ENCODE assay signal across 16 cellular contexts in the genomic region with DNA sequence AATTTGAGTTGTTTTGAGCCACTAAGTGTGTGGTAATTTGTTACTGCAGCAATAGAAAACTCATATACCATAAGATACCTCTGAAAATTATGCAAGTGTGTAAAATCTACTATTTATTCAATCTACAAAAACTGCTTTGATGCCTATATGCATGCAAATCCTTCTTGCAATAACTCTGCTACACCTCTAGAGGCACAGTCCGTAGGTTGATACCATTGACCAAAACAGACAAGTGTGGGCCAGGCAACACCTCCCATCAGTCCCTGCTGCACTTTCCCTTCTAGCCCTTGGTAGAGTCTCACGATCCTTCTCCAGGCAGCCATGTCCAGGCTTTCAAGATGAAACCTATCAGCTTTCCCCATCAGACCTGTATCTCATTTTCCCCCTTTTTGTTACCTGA. TPM values are rescaled to one million over a fixed set of nuclear protein-coding genes. Genes with fewer than 3 reads are reported as not detected.
A peak's percentile ranks its signal among the peaks of the same experiment; 100 is the strongest.
DNase-seq lines count a peak whose midpoint lies in the region; FAIRE-seq and TF ChIP-seq lines count a peak whose summit lies in the region.
"Had no signal": no experiment of that assay in that cellular context is flagged by ENCODE, and none has a peak within 500 bp of the region (broad histone marks: within the 10 kb centered on the region; RNA-seq: fewer than 3 reads in every experiment).

No MANE protein-coding gene starts in this region.

- DNase-seq in DMS53 (lab: John Stamatoyannopoulos, UW) = peak; percentile 1
- no peak for DNase-seq in DMS53 treated with DMSO at 0.1 percent for 48 hours (lab: John Stamatoyannopoulos, UW; ENCODE audit: unreplicated experiment)
- DNase-seq in HT-29 (ENCODE audit: low spot score) = peak; percentile 2
- no peak for DNase-seq in astrocyte of the spinal cord (ENCODE audit: low read depth, low spot score)
- DNase-seq in esophagus squamous epithelium (lab: John Stamatoyannopoulos, UW) = no peak
- DNase-seq in small intestine = no peak
- no peak for DNase-seq in activated CD4-positive, alpha-beta memory T cell treated with anti-CD3 and anti-CD28 coated beads for 36 hours
- DNase-seq: 8988T; activated CD4-positive, alpha-beta T cell treated with anti-CD3 and anti-CD28 coated beads, Interleukin-2, amount 50 U/mL, for 4 hours; activated naive CD4-positive, alpha-beta T cell; NCI-H1694; sigmoid colon; T-helper 17 cell had no signal

- H3K27ac Mint-ChIP-seq in nephron = peak overlapping the region in 1 of 3 experiments; percentile 49
- H3K27ac Mint-ChIP-seq in activated CD4-positive, alpha-beta memory T cell treated with anti-CD3 and anti-CD28 coated beads for 36 hours = no peak overlapping the region
- H3K27ac Mint-ChIP-seq: T-helper 17 cell had no signal

- intact Hi-C loops in esophagus squamous epithelium (cut with DNase I) = no loop called here
- intact Hi-C loops in activated CD4-positive, alpha-beta memory T cell treated with anti-CD3 and anti-CD28 coated beads for 36 hours (cut with micrococcal nuclease) = no loop called here

- H3K36me3 ChIP-seq in esophagus squamous epithelium (no peaks in the 10 kb centered on the region), small intestine (ENCODE audit: control insufficient read depth in 2 of 2, insufficient read depth in 2 of 2, low read length in 2 of 2) (no peaks in the 10 kb centered on the region)
- H3K36me3 ChIP-seq: esophagus muscularis mucosa, sigmoid colon had no signal

- peaks cover 20% of the 10 kb centered on the region for H3K4me1 Mint-ChIP-seq in nephron
- H3K4me1 Mint-ChIP-seq in activated CD4-positive, alpha-beta memory T cell treated with anti-CD3 and anti-CD28 coated beads for 36 hours (ENCODE audit: low read depth) = no peaks in the 10 kb centered on the region
- H3K4me1 Mint-ChIP-seq: T-helper 17 cell had no signal

- in situ Hi-C loops in astrocyte of the spinal cord (cut with HindIII; ENCODE audit: low sequenced_read_pairs) = no loop called here

- WGBS in esophagus squamous epithelium, 2 donors = 42 to 54% methylated on average over 2 of the region's 2 CpGs
- WGBS in small intestine, 3 donors = 76 to 86% (median 82%) methylated on average over 2 of the region's 2 CpGs

- no peaks in the 10 kb centered on the region for H3K27me3 ChIP-seq in esophagus squamous epithelium
- H3K27me3 ChIP-seq in small intestine (ENCODE audit: control insufficient read depth in 2 of 2, insufficient read depth in 2 of 2, low read length in 2 of 2) = peaks cover 0 to 3% of the 10 kb centered on the region in 2 donors
- H3K27me3 ChIP-seq: esophagus muscularis mucosa, sigmoid colon had no signal

- H3K36me3 Mint-ChIP-seq in nephron (ENCODE audit: low read depth) = no peaks in the 10 kb centered on the region
- H3K36me3 Mint-ChIP-seq in activated CD4-positive, alpha-beta memory T cell treated with anti-CD3 and anti-CD28 coated beads for 36 hours = no peaks in the 10 kb centered on the region

- H3K27me3 Mint-ChIP-seq in nephron (ENCODE audit: low read depth) = no peaks in the 10 kb centered on the region
- peaks cover 5% of the 10 kb centered on the region for H3K27me3 Mint-ChIP-seq in activated CD4-positive, alpha-beta memory T cell treated with anti-CD3 and anti-CD28 coated beads for 36 hours

- H3K27ac ChIP-seq in esophagus squamous epithelium = no peak overlapping the region
- no peak overlapping the region for H3K27ac ChIP-seq in small intestine (ENCODE audit: low read depth in 1 of 2, low read length in 1 of 2)
- H3K27ac ChIP-seq: esophagus muscularis mucosa, sigmoid colon had no signal

- FAIRE-seq in small intestine (lab: Jason Lieb, UNC) = no peak

- peak; percentile 19 for TF ChIP-seq CTCF in astrocyte of the spinal cord (IDR thresholded peaks at IDR 0.05; ENCODE audit: low read depth, low read length)
- peak in 2 of 3 experiments; percentile 10 to 15 for TF ChIP-seq CTCF in nephron (IDR thresholded peaks at IDR 0.05; ENCODE audit: unreplicated experiment in 3 of 3)
- TF ChIP-seq CTCF in esophagus squamous epithelium (IDR thresholded peaks at IDR 0.05) = no peak

- H3K4me1 ChIP-seq in esophagus squamous epithelium (no peaks in the 10 kb centered on the region), small intestine (ENCODE audit: control insufficient read depth in 2 of 2, insufficient read depth in 1 of 2, low read depth in 1 of 2, low read length in 1 of 2) (no peaks in the 10 kb centered on the region)
- H3K4me1 ChIP-seq: sigmoid colon had no signal

- H3K9me3 ChIP-seq in esophagus squamous epithelium = no peaks in the 10 kb centered on the region
- no peaks in the 10 kb centered on the region for H3K9me3 ChIP-seq in small intestine (ENCODE audit: control insufficient read depth, low read depth)
- H3K9me3 ChIP-seq: esophagus muscularis mucosa, sigmoid colon had no signal

- no peak overlapping the region for H3K4me3 ChIP-seq in astrocyte of the spinal cord (ENCODE audit: low read depth, low read length)
- no peak overlapping the region for H3K4me3 ChIP-seq in esophagus squamous epithelium
- no peak overlapping the region for H3K4me3 ChIP-seq in small intestine (ENCODE audit: low read depth in 1 of 2, low read length in 2 of 2)
- H3K4me3 ChIP-seq: esophagus muscularis mucosa, sigmoid colon had no signal

- POLR2A ChIA-PET in activated CD4-positive, alpha-beta memory T cell treated with anti-CD3 and anti-CD28 coated beads for 36 hours (lab: Charles Lee) = no interaction called here

- H3K4me3 Mint-ChIP-seq in nephron = no peak overlapping the region
- H3K4me3 Mint-ChIP-seq in activated CD4-positive, alpha-beta memory T cell treated with anti-CD3 and anti-CD28 coated beads for 36 hours = no peak overlapping the region
- H3K4me3 Mint-ChIP-seq: T-helper 17 cell had no signal

- no peak for TF ChIP-seq POLR2A in esophagus squamous epithelium (IDR thresholded peaks at IDR 0.05)

- peaks cover 7% of the 10 kb centered on the region for H3K9me3 Mint-ChIP-seq in nephron
- no peaks in the 10 kb centered on the region for H3K9me3 Mint-ChIP-seq in activated CD4-positive, alpha-beta memory T cell treated with anti-CD3 and anti-CD28 coated beads for 36 hours

- CTCF ChIA-PET in activated CD4-positive, alpha-beta memory T cell treated with anti-CD3 and anti-CD28 coated beads for 36 hours (lab: Charles Lee) = no interaction called here

RNA-seq across cellular contexts. Expression of a gene that starts 48.8 kb away (rescaled TPM):
- not detected in 2 replicates for total RNA-seq in HT-29 (2014; rRNA removed; shearing (Covaris generic))
- not detected for total RNA-seq in esophagus squamous epithelium
- polyA plus RNA-seq in small intestine = not detected
- total RNA-seq in activated CD4-positive, alpha-beta memory T cell treated with anti-CD3 and anti-CD28 coated beads for 36 hours = not detected
- total RNA-seq: esophagus muscularis mucosa, sigmoid colon, T-helper 17 cell, temporal lobe had no signal
- polyA plus RNA-seq: sigmoid colon had no signal

Comparison
In these comparisons a context has a peak if more than half of its experiments do, and no peak if none do; other contexts are left out.
1. DNase-seq: peak in DMS53 (single experiment) and HT-29 (single experiment); none in DMS53 treated with DMSO at 0.1 percent for 48 hours (single experiment), astrocyte of the spinal cord (single experiment), esophagus squamous epithelium (single experiment), small intestine (single experiment) and activated CD4-positive, alpha-beta memory T cell treated with anti-CD3 and anti-CD28 coated beads for 36 hours (single experiment).
2. CTCF ChIP-seq: peak in astrocyte of the spinal cord (single experiment) and nephron (2 of 3); none in esophagus squamous epithelium (0 of 6).